1 cellular context compared by ENCODE assay signal in genomic region chr17:70855401-70856054, GRCh38.
TF ChIP-seq lines count a peak whose summit lies in the region.

No MANE protein-coding gene starts in this region.

TF ChIP-seq in HEK293, 187 proteins besides CTCF, POLR2A, EP300 and RAD21 (continued from another document):
- TF ChIP-seq ZBTB11 (tag by site-specific recombination; conservative IDR thresholded peaks at IDR 0.05; ENCODE audit: low read depth) (no peak), REPIN1 (tag by site-specific recombination; IDR thresholded peaks at IDR 0.05; ENCODE audit: low read depth) (no peak), BCL11A (tag by site-specific recombination; IDR thresholded peaks at IDR 0.05; ENCODE audit: low read depth) (no peak), ZBTB21 (tag by site-specific recombination; IDR thresholded peaks at IDR 0.05) (no peak)
